ENCODE assay signal across 19 cellular contexts in genomic region chr12:42284876-42285275, GRCh38. TPM values are rescaled to one million over a fixed set of nuclear protein-coding genes. Genes with fewer than 3 reads are reported as not detected.
A peak's percentile ranks its signal among the peaks of the same experiment; 100 is the strongest.
DNase-seq lines count a peak whose midpoint lies in the region; ATAC-seq and TF ChIP-seq lines count a peak whose summit lies in the region.
"Had no signal": no experiment of that assay in that cellular context is flagged by ENCODE, and none has a peak within 500 bp of the region (broad histone marks: within the 10 kb centered on the region; RNA-seq: fewer than 3 reads in every experiment).

No MANE protein-coding gene starts in this region.

- no peaks in the 10 kb centered on the region for H3K36me3 Mint-ChIP-seq in activated CD4-positive, alpha-beta memory T cell treated with anti-CD3 and anti-CD28 coated beads for 36 hours
- H3K36me3 Mint-ChIP-seq: CD4-positive, CD25-positive, alpha-beta regulatory T cell had no signal

- H3K79me2 ChIP-seq in Karpas-422 (ENCODE audit: low read length) = no peaks in the 10 kb centered on the region

- intact Hi-C loops in colonic mucosa (cut with DNase I) = no loop called here
- intact Hi-C loops in activated CD4-positive, alpha-beta memory T cell treated with anti-CD3 and anti-CD28 coated beads for 36 hours (cut with micrococcal nuclease) = no loop called here

- POLR2A ChIA-PET in activated CD4-positive, alpha-beta memory T cell treated with anti-CD3 and anti-CD28 coated beads for 36 hours (lab: Charles Lee) = no interaction called here

- TF ChIP-seq CTCF in retinal pigment epithelial cell (conservative IDR thresholded peaks at IDR 0.05; ENCODE audit: low read depth, low read length) = no peak
- TF ChIP-seq CTCF in colonic mucosa (IDR thresholded peaks at IDR 0.05) = no peak

- no peaks in the 10 kb centered on the region for H3K9me3 Mint-ChIP-seq in activated CD4-positive, alpha-beta memory T cell treated with anti-CD3 and anti-CD28 coated beads for 36 hours

- no peaks in the 10 kb centered on the region for H3K9me2 ChIP-seq in Karpas-422 (replicated peaks; ENCODE audit: insufficient read depth, low read length)

- H4K20me1 ChIP-seq in Karpas-422 (ENCODE audit: insufficient read depth, low read depth, low read length) = no peaks in the 10 kb centered on the region

- H3K9ac ChIP-seq in Karpas-422 (ENCODE audit: low read length) (no peak overlapping the region), colonic mucosa (ENCODE audit: low read depth in 2 of 2, low read length in 2 of 2) (no peak overlapping the region)
- H3K9ac ChIP-seq: GM23248 had no signal

- H3K27me3 ChIP-seq in Karpas-422 (ENCODE audit: low read length) = no peaks in the 10 kb centered on the region
- no peaks in the 10 kb centered on the region for H3K27me3 ChIP-seq in colonic mucosa
- H3K27me3 ChIP-seq: BE2C had no signal

- peaks cover 4% of the 10 kb centered on the region for H3K27me3 Mint-ChIP-seq in activated CD4-positive, alpha-beta memory T cell treated with anti-CD3 and anti-CD28 coated beads for 36 hours

- peak; percentile 73 for DNase-seq in Karpas-422
- DNase-seq in amniotic epithelial cell (ENCODE audit: low read depth) = peak; percentile 16
- DNase-seq in fibroblast of peridontal ligament (ENCODE audit: extremely low read depth) = peak; percentile 34
- peak; percentile 5 for DNase-seq in retinal pigment epithelial cell (ENCODE audit: low read depth)
- DNase-seq in colonic mucosa = no peak
- DNase-seq in NCI-H1417 treated with DMSO at 0.1 percent for 48 hours (lab: John Stamatoyannopoulos, UW) = no peak
- DNase-seq in activated CD4-positive, alpha-beta memory T cell treated with anti-CD3 and anti-CD28 coated beads for 36 hours = no peak
- DNase-seq: BE2C; CD4-positive, CD25-positive, alpha-beta regulatory T cell; COR-L47; DMS 273 treated with DMSO at 0.1 percent for 48 hours; DND-41; GM23248; NCI-H1105; NCI-H1694; NCI-H510A; NCI-H774; SHP77 had no signal

- peak overlapping the region; percentile 55 for H3K4me2 ChIP-seq in Karpas-422 (ENCODE audit: low read depth, low read length, poor library complexity, severe bottlenecking)

- CTCF ChIA-PET in activated CD4-positive, alpha-beta memory T cell treated with anti-CD3 and anti-CD28 coated beads for 36 hours (lab: Charles Lee) = interaction anchor here (0.9 to 1.1 kb wide), 2 partner anchors 11 to 45 kb away, joined by 4 to 5 read pairs; no protein-coding TSS in a partner anchor

- H3K4me1 Mint-ChIP-seq in activated CD4-positive, alpha-beta memory T cell treated with anti-CD3 and anti-CD28 coated beads for 36 hours (ENCODE audit: low read depth) = peaks cover 2% of the 10 kb centered on the region

- H3K4me3 ChIP-seq in Karpas-422 (ENCODE audit: low read length) = no peak overlapping the region
- H3K4me3 ChIP-seq in retinal pigment epithelial cell (ENCODE audit: low read length) = no peak overlapping the region
- no peak overlapping the region for H3K4me3 ChIP-seq in colonic mucosa
- H3K4me3 ChIP-seq: GM23248 had no signal

- H3K27ac ChIP-seq in Karpas-422 (ENCODE audit: low read length) = peak overlapping the region; percentile 90
- no peak overlapping the region for H3K27ac ChIP-seq in colonic mucosa
- H3K27ac ChIP-seq: GM23248 had no signal

- H3K9me3 ChIP-seq in Karpas-422 (ENCODE audit: low read length) (no peaks in the 10 kb centered on the region), colonic mucosa (no peaks in the 10 kb centered on the region)
- H3K9me3 ChIP-seq: BE2C had no signal

- no peak overlapping the region for H3K4me3 Mint-ChIP-seq in activated CD4-positive, alpha-beta memory T cell treated with anti-CD3 and anti-CD28 coated beads for 36 hours
- H3K4me3 Mint-ChIP-seq: CD4-positive, CD25-positive, alpha-beta regulatory T cell had no signal

- no peaks in the 10 kb centered on the region for H3K36me3 ChIP-seq in Karpas-422 (ENCODE audit: insufficient read depth, low read length)
- H3K36me3 ChIP-seq in colonic mucosa = no peaks in the 10 kb centered on the region
- H3K36me3 ChIP-seq: BE2C had no signal

- ATAC-seq in GM19324 (IDR thresholded peaks at IDR 0.05; ENCODE audit: low FRiP score, unreplicated experiment) = no peak

- H3K27ac Mint-ChIP-seq in activated CD4-positive, alpha-beta memory T cell treated with anti-CD3 and anti-CD28 coated beads for 36 hours = no peak overlapping the region
- H3K27ac Mint-ChIP-seq: CD4-positive, CD25-positive, alpha-beta regulatory T cell had no signal

- peak overlapping the region; percentile 63; the same call in 1 of the 2 replicates for H2AFZ ChIP-seq in Karpas-422 (ENCODE audit: low read length)
- H2AFZ ChIP-seq: GM23248 had no signal

- peaks cover 69% of the 10 kb centered on the region for H3K4me1 ChIP-seq in Karpas-422 (ENCODE audit: low read length)
- H3K4me1 ChIP-seq in colonic mucosa = no peaks in the 10 kb centered on the region
- H3K4me1 ChIP-seq: BE2C had no signal

RNA-seq across cellular contexts. Expression of gene ZCRB1, which starts 41.0 kb away (rescaled TPM):
- 48.2 and 58.4 TPM in 2 replicates for total RNA-seq in Karpas-422 (2014; rRNA removed; shearing (Covaris generic); ENCODE audit: low replicate concordance)
- total RNA-seq in colonic mucosa = 10 to 100 TPM; 31.2 to 35.5 TPM
- total RNA-seq in activated CD4-positive, alpha-beta memory T cell treated with anti-CD3 and anti-CD28 coated beads for 36 hours = 10 to 100 TPM; 80.1 to 88.1 TPM

RNA-seq across cellular contexts. Expression of gene PPHLN1, which starts 41.1 kb away (rescaled TPM):
- 115 and 174 TPM in 2 replicates for total RNA-seq in Karpas-422 (2014; rRNA removed; shearing (Covaris generic); ENCODE audit: low replicate concordance)
- 10 to 100 TPM; 36.8 to 39.7 TPM for total RNA-seq in colonic mucosa
- 10 to 100 TPM; 79.9 to 81.3 TPM for total RNA-seq in activated CD4-positive, alpha-beta memory T cell treated with anti-CD3 and anti-CD28 coated beads for 36 hours

RNA-seq across cellular contexts. Expression of gene YAF2, which starts 46.8 kb away (rescaled TPM):
- total RNA-seq in Karpas-422 (2014; rRNA removed; shearing (Covaris generic); ENCODE audit: low replicate concordance) = 36.3 and 81.7 TPM in 2 replicates
- 10 to 100 TPM; 18.4 to 24.4 TPM for total RNA-seq in colonic mucosa
- 10 to 100 TPM; 39.5 to 40.5 TPM for total RNA-seq in activated CD4-positive, alpha-beta memory T cell treated with anti-CD3 and anti-CD28 coated beads for 36 hours

Comparison
In these comparisons a context has a peak if more than half of its experiments do, and no peak if none do; other contexts are left out.
1. DNase-seq: peak in Karpas-422 (single experiment), amniotic epithelial cell (single experiment), fibroblast of peridontal ligament (single experiment) and retinal pigment epithelial cell (single experiment); none in colonic mucosa (single experiment), NCI-H1417 treated with DMSO at 0.1 percent for 48 hours (single experiment) and activated CD4-positive, alpha-beta memory T cell treated with anti-CD3 and anti-CD28 coated beads for 36 hours (single experiment).